8 cellular contexts compared by ENCODE assay signal in the genomic region with DNA sequence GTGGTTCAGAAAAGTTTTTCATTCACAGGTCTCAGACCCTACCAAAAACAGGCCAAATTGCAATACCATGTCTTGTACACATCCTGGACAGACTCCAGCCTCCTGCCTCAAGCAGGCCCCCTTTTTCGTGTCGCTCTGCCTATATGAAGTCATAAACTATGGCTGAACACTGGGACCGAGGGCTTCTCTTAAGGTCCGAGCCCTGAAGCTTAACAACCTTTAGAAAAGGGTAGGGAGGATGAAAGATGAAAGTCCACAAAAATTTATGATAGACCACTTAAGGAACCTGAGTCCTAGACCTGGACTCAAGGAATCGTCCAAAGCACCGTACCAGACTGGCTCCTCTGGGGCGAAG. TPM values are rescaled to one million over a fixed set of nuclear protein-coding genes. Genes with fewer than 3 reads are reported as not detected.
DNase-seq lines count a peak whose midpoint lies in the region; ATAC-seq, FAIRE-seq and TF ChIP-seq lines count a peak whose summit lies in the region.

No MANE protein-coding gene starts in this region.

- no peaks in the 10 kb centered on the region for H3K36me3 ChIP-seq in Peyer's patch
- no peaks in the 10 kb centered on the region for H3K36me3 ChIP-seq in vagina

- TF ChIP-seq CTCF in Peyer's patch (IDR thresholded peaks at IDR 0.05) (no peak), dorsolateral prefrontal cortex (IDR thresholded peaks at IDR 0.05 in 54 of 56, conservative IDR thresholded peaks at IDR 0.05 in 2 of 56; ENCODE audit: low read depth in 1 of 56, partially characterized antibody in 56 of 56) (no peak), mesothelial cell of epicardium (IDR thresholded peaks at IDR 0.05; ENCODE audit: unreplicated experiment) (no peak), vagina (IDR thresholded peaks at IDR 0.05) (no peak)

- H3K36me3 Mint-ChIP-seq in mesothelial cell of epicardium: no peaks in the 10 kb centered on the region

- H3K4me1 ChIP-seq in Peyer's patch (peaks cover 0 to 31% (median 6%) of the 10 kb centered on the region in 4 donors), vagina (peaks cover 53% of the 10 kb centered on the region)

- TF ChIP-seq POLR2A in GM12891 (IDR thresholded peaks at IDR 0.05; ENCODE audit: low read depth, low read length) (peak; percentile 4; the same call in 1 of the 2 replicates), Peyer's patch (IDR thresholded peaks at IDR 0.05) (no peak), vagina (IDR thresholded peaks at IDR 0.05) (no peak)

- peak; percentile 37 for DNase-seq in AG08395 (ENCODE audit: low spot score)
- DNase-seq in GM12891 (ENCODE audit: insufficient read length, low spot score): no peak
- DNase-seq in Peyer's patch: peak in 1 of 3 donors; percentile 25
- peak in 1 of 10 donors; percentile 12 for DNase-seq in dorsolateral prefrontal cortex
- DNase-seq in mesothelial cell of epicardium (ENCODE audit: low spot score in 2 of 2, unreplicated experiment in 2 of 2): no peak
- no peak for DNase-seq in vagina (ENCODE audit: extremely low spot score in 2 of 2)
- no peak for DNase-seq in NCI-H1105 (lab: John Stamatoyannopoulos, UW)

- H3K4me3 Mint-ChIP-seq in mesothelial cell of epicardium: peak overlapping the region; percentile 90

- H3K27me3 ChIP-seq in Peyer's patch (no peaks in the 10 kb centered on the region), dorsolateral prefrontal cortex (no peaks in the 10 kb centered on the region), vagina (no peaks in the 10 kb centered on the region)

- peaks cover 44% of the 10 kb centered on the region for H3K4me1 Mint-ChIP-seq in mesothelial cell of epicardium

- H3K27me3 Mint-ChIP-seq in mesothelial cell of epicardium (ENCODE audit: low read depth): no peaks in the 10 kb centered on the region

- no peaks in the 10 kb centered on the region for H3K9me3 Mint-ChIP-seq in mesothelial cell of epicardium

- peak overlapping the region; percentile 67 to 97 (median 94) for H3K4me3 ChIP-seq in Peyer's patch
- peak overlapping the region; percentile 47 to 93 (median 84) for H3K4me3 ChIP-seq in dorsolateral prefrontal cortex
- H3K4me3 ChIP-seq in vagina: peak overlapping the region; percentile 55 to 90

- H3K9me3 ChIP-seq in Peyer's patch (no peaks in the 10 kb centered on the region), vagina (no peaks in the 10 kb centered on the region)

- FAIRE-seq in GM12891 (lab: Jason Lieb, UNC): no peak

- peak; percentile 21 for ATAC-seq in HG02884 (IDR thresholded peaks at IDR 0.05; ENCODE audit: unreplicated experiment)

- H3K27ac Mint-ChIP-seq in mesothelial cell of epicardium: peak overlapping the region; percentile 99

- intact Hi-C loops in dorsolateral prefrontal cortex (cut with DNase I): loop anchor here in 1 of 2 donors (5.0 kb wide), 2 partner anchors 89 to 91 kb away; partner anchors contain the start of gene NPM3
- intact Hi-C loops in vagina (cut with DNase I): no loop called here

- H3K27ac ChIP-seq in Peyer's patch: peak overlapping the region; percentile 95 to 99 (median 99)
- H3K27ac ChIP-seq in dorsolateral prefrontal cortex: peak overlapping the region; percentile 35 to 99 (median 95)
- H3K27ac ChIP-seq in vagina: peak overlapping the region; percentile 97

TF ChIP-seq in GM12891, 5 proteins besides CTCF, POLR2A, EP300 and RAD21:
- TF ChIP-seq SPI1 (IDR thresholded peaks at IDR 0.05; ENCODE audit: low read depth, low read length) (no peak), POU2F2 (IDR thresholded peaks at IDR 0.05; ENCODE audit: low read depth, low read length) (no peak), TAF1 (IDR thresholded peaks at IDR 0.05; ENCODE audit: low read depth, low read length) (no peak), POLR2AphosphoS5 (IDR thresholded peaks at IDR 0.05; ENCODE audit: low read depth, low read length) (no peak), PAX5 (IDR thresholded peaks at IDR 0.05; ENCODE audit: insufficient read depth, low read length, severe bottlenecking) (no peak)
TF ChIP-seq in GM12891: peak in this region for 0.

RNA-seq across cellular contexts. Expression of gene FBXW4, which starts 1.3 kb away (rescaled TPM):
- 27.4 TPM for polyA plus RNA-seq in GM12891 (2012; ENCODE audit: low read depth, missing spikeins)
- 100 to 1,000 TPM in 1 of 4 donors, 10 to 100 TPM in 3; 28.0 to 106 (median 58.1) TPM for total RNA-seq in Peyer's patch
- total RNA-seq in dorsolateral prefrontal cortex: 100 to 1,000 TPM in 38 of 120 experiments, 10 to 100 TPM in 82; 67.1 to 176 (median 93.7) TPM
- 63.2 to 65.9 TPM (median 65.6 TPM) in 3 replicates for total RNA-seq in mesothelial cell of epicardium
- total RNA-seq in vagina: 49.6 TPM
